In the genomic region with DNA sequence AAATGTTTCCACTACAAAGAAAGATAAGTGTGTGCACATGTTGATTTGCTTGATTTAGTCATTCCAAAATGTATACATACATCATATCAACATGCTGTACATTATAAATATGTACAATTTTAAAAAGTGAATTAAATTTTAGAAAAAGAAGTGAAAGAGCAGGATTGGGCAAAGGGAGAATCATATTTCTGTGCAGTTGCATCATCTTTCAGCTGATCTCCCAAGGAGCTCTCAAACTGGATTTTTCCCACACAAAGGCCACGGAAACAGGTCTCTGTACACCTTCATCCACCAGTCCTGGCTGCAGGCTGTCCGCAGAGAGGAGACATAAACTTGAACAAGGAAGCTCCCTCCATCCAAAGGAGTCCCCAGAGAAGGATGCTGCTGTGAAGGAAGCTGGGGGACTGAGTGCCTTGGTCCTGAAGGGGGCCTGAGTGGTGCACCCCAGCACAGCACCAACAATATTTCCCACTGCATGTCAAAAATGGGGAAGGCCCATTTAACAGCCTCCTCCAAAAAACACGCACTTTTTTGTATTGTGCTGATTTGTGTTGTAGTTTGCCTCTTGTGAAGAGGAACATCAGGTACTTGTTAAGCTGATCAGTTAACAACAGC, we compare ENCODE assay signal across 30 cellular contexts.
"Had no signal": no experiment of that assay in that cellular context is flagged by ENCODE, and none has a peak within 500 bp of the region (broad histone marks: within the 10 kb centered on the region; RNA-seq: fewer than 3 reads in every experiment).

No MANE protein-coding gene starts in this region.

- FAIRE-seq: endothelial cell of umbilical vein, keratinocyte, small intestine had no signal

- H3K4me3 ChIP-seq: colonic mucosa, esophagus squamous epithelium, heart right ventricle, lung, mucosa of descending colon, right lobe of liver, suprapubic skin, transverse colon, upper lobe of right lung, uterus had no signal

- H3K4me1 ChIP-seq: colonic mucosa, parathyroid adenoma, right lobe of liver, upper lobe of right lung, uterus had no signal

- H3K9ac ChIP-seq: parathyroid adenoma had no signal

- H2AFZ ChIP-seq: parathyroid adenoma had no signal

- H3K36me3 ChIP-seq: colonic mucosa, esophagus squamous epithelium, heart right ventricle, right lobe of liver, suprapubic skin, transverse colon, upper lobe of right lung, uterus had no signal

- H3K79me2 ChIP-seq: parathyroid adenoma had no signal

- H3K9me3 ChIP-seq: colonic mucosa, esophagus squamous epithelium, heart right ventricle, mucosa of descending colon, right lobe of liver, suprapubic skin, transverse colon, upper lobe of right lung, uterus had no signal

- H3K27me3 ChIP-seq: colonic mucosa, right lobe of liver, transverse colon, upper lobe of right lung, uterus had no signal

- H3K27ac ChIP-seq: colonic mucosa, esophagus squamous epithelium, heart right ventricle, parathyroid adenoma, right lobe of liver, suprapubic skin, transverse colon, upper lobe of right lung, uterus had no signal

- ATAC-seq: heart right ventricle; left ventricle myocardium superior; mucosa of descending colon; natural killer cell treated with Interleukin-12 subunit alpha and Interleukin-12 subunit beta and Interleukin-15 and Interleukin-18, amount 100 ng/mL, for 72 hours; right lobe of liver; stimulated activated naive CD8-positive, alpha-beta T cell treated with anti-CD3 and anti-CD28 coated beads, Interleukin-15, amount 100 ng/mL, for 72 hours; upper lobe of right lung had no signal

- DNase-seq: colonic mucosa; dermis blood vessel endothelial cell; effector memory CD4-positive, alpha-beta T cell; esophagus squamous epithelium; foreskin melanocyte; glutamatergic neuron; heart right ventricle; hypothalamus; immature natural killer cell; left ventricle myocardium superior; mesenchymal stem cell; mucosa of descending colon; naive B cell; right lobe of liver; small intestine; stimulated activated CD4-positive, alpha-beta T cell treated with anti-CD3 and anti-CD28 coated beads, Interleukin-12 subunit alpha, Interleukin-12 subunit beta, amount 100 ng/mL, for 4 hours; stimulated activated CD4-positive, alpha-beta T cell treated with anti-CD3 and anti-CD28 coated beads, Interleukin-1b, Interleukin-23, amount 100 ng/mL, for 48 hours; stimulated activated CD4-positive, alpha-beta T cell treated with anti-CD3 and anti-CD28 coated beads, Interleukin-4, amount 100 ng/mL, for 1 hour; stimulated activated CD8-positive, alpha-beta memory T cell treated with anti-CD3 and anti-CD28 coated beads, Interleukin-4, amount 100 ng/mL, for 48 hours; stimulated activated naive CD4-positive, alpha-beta T cell; stimulated activated naive CD8-positive, alpha-beta T cell treated with anti-CD3 and anti-CD28 coated beads, Interleukin-15, amount 100 ng/mL, for 72 hours; transverse colon; upper lobe of right lung; uterus had no signal
